Comparison of ENCODE assay signal across 8 cellular contexts in the genomic region with DNA sequence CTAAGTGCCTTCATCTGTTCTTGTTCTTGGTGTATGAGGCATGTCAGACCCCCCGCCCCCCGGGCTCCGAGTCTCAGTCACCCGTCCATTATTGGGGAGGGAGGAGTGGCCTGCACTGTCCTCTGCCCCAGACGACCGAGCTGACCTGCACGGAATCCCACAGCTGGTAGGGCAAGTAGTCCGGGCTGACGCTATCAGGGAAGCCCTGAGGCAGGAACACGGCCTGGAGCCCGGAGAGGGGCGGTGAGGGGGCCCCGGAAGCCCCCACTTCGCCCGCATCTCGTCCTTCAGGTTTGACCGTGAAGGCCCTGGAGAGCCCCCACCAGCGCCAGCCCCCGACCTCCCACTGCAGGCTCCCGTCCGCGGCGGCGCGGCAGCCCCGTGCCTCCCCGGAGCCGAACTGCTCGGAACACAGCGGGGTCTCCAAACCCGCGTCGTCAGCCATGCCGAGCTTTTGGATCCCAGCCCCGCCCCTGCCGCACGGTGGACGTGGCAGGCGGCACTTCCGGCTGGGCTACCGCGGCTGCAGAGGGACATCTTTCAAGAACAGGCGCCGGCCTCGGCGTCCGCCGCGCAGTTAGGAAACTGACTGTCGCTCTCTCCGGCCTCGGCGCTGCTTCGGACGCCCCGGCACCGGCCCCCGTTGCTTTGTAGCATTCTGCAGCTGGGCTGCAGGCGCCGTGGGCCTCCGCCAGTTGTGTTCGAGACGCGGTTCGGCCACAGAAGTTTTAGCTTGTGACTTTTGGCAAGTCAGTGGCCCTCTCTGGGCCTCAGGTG. TPM values are rescaled to one million over a fixed set of nuclear protein-coding genes. Genes with fewer than 3 reads are reported as not detected.
DNase-seq lines count a peak whose midpoint lies in the region; TF ChIP-seq lines count a peak whose summit lies in the region.

A gene (minus strand): TSS at position 463 of the 777 bp plus-strand sequence. CDS start 18 bp downstream, at position 445.

- H2AFZ ChIP-seq in GM23248 = peak within 1 kb of the TSS; percentile 85
- peak within 1 kb of the TSS; percentile 78 for H2AFZ ChIP-seq in neural progenitor cell (replicated peaks)

- H3K27me3 Mint-ChIP-seq in neural progenitor cell (ENCODE audit: insufficient read depth, low read depth) = peaks cover 8% of the 10 kb centered on the region

- H3K9me3 ChIP-seq in GM23248 (ENCODE audit: low read depth) = no peaks in the 10 kb centered on the region
- H3K9me3 ChIP-seq in neural progenitor cell (ENCODE audit: low read depth) = no peaks in the 10 kb centered on the region
- no peaks in the 10 kb centered on the region for H3K9me3 ChIP-seq in stomach smooth muscle (ENCODE audit: control insufficient read depth in 2 of 2, low read length in 2 of 2)

- peaks cover 22% of the 10 kb centered on the region for H3K4me1 Mint-ChIP-seq in neural progenitor cell

- H3K27ac ChIP-seq in GM23248 (peak within 1 kb of the TSS; percentile 86), neural progenitor cell (peak within 1 kb of the TSS; percentile 48), stomach smooth muscle (ENCODE audit: low read length) (peak within 1 kb of the TSS; percentile 95)

- H3K27me3 ChIP-seq in GM23248 (replicated peaks; ENCODE audit: insufficient read depth) (no peaks in the 10 kb centered on the region), neural progenitor cell (no peaks in the 10 kb centered on the region), stomach smooth muscle (ENCODE audit: control insufficient read depth in 1 of 2, insufficient read depth in 2 of 2, low read length in 2 of 2) (no peaks in the 10 kb centered on the region)

- no peaks in the 10 kb centered on the region for H3K9me3 Mint-ChIP-seq in neural progenitor cell

- H3F3A ChIP-seq in GM23248 (ENCODE audit: insufficient read depth) = peaks cover 11% of the 10 kb centered on the region
- no peaks in the 10 kb centered on the region for H3F3A ChIP-seq in neural progenitor cell (ENCODE audit: low read depth)

- H3K9ac ChIP-seq in GM23248 (peak within 1 kb of the TSS; percentile 100), neural progenitor cell (peak within 1 kb of the TSS; percentile 81), stomach smooth muscle (ENCODE audit: low read length in 2 of 2) (peak within 1 kb of the TSS; percentile 98 to 99)

- H3K4me3 ChIP-seq in GM23248 = peak within 1 kb of the TSS; percentile 98
- H3K4me3 ChIP-seq in foreskin fibroblast (ENCODE audit: low read depth in 1 of 2, low read length in 2 of 2) = peak within 1 kb of the TSS; percentile 54 to 97
- H3K4me3 ChIP-seq in neural progenitor cell = peak within 1 kb of the TSS; percentile 96
- H3K4me3 ChIP-seq in stomach smooth muscle (ENCODE audit: low read length in 2 of 2) = peak within 1 kb of the TSS; percentile 88 to 96

- H3K4me1 ChIP-seq in GM23248 (ENCODE audit: insufficient read depth) (peaks cover 26% of the 10 kb centered on the region), neural progenitor cell (peaks cover 13% of the 10 kb centered on the region), stomach smooth muscle (ENCODE audit: control insufficient read depth, insufficient read depth, low read length) (peaks cover 19% of the 10 kb centered on the region)

- H3K36me3 Mint-ChIP-seq in neural progenitor cell = no peaks in the 10 kb centered on the region

- H3K4me2 ChIP-seq in GM23248 (ENCODE audit: unreplicated experiment) = peak within 1 kb of the TSS; percentile 68
- H3K4me2 ChIP-seq in neural progenitor cell = peak within 1 kb of the TSS; percentile 98

- peak within 1 kb of the TSS; percentile 94 for H3K4me3 Mint-ChIP-seq in neural progenitor cell

- H3K27ac Mint-ChIP-seq in neural progenitor cell = peak within 1 kb of the TSS; percentile 96

- DNase-seq in EL (peak; percentile 88), GM23248 (peak; percentile 95), Kasumi-1 (lab: John Stamatoyannopoulos, UW) (peak; percentile 45 to 59), SHP77 (lab: John Stamatoyannopoulos, UW) (peak; percentile 91 to 94), activated gamma-delta T cell (lab: John Stamatoyannopoulos, UW) (peak; percentile 71), foreskin fibroblast (peak; percentile 84 to 94), neural progenitor cell (ENCODE audit: low spot score) (peak; percentile 97)

- TF ChIP-seq CTCF in foreskin fibroblast (IDR thresholded peaks at IDR 0.05; ENCODE audit: low read depth, low read length) = no peak
- TF ChIP-seq CTCF in neural progenitor cell (IDR thresholded peaks at IDR 0.05) = no peak

- H3K9me2 ChIP-seq in GM23248 (ENCODE audit: insufficient read depth) = no peaks in the 10 kb centered on the region

- in situ Hi-C loops in GM23248 (cut with MboI) = no loop called here

- H3K79me2 ChIP-seq in GM23248 (ENCODE audit: insufficient read depth) = peaks cover 39% of the 10 kb centered on the region
- peaks cover 15% of the 10 kb centered on the region for H3K79me2 ChIP-seq in neural progenitor cell (ENCODE audit: low read depth)

- WGBS in GM23248 (ENCODE audit: low coverage in 1 of 2, low lambda C conversion rate in 2 of 2, missing lambda C conversion rate in 2 of 2), 2 experiments = 0 to 2% methylated on average over 44 to 55 of the region's 65 CpGs

- H4K20me1 ChIP-seq in GM23248 (ENCODE audit: insufficient read depth) (no peaks in the 10 kb centered on the region), neural progenitor cell (ENCODE audit: low read depth) (no peaks in the 10 kb centered on the region)

- H3K36me3 ChIP-seq in GM23248 (ENCODE audit: low read depth) (no peaks in the 10 kb centered on the region), neural progenitor cell (no peaks in the 10 kb centered on the region), stomach smooth muscle (ENCODE audit: control insufficient read depth in 2 of 2, insufficient read depth in 2 of 2, low read length in 2 of 2) (peaks cover 2 to 5% of the 10 kb centered on the region in 2 donors)

RNA-seq across cellular contexts. Expression of the gene that starts here (rescaled TPM):
- 68.2 and 74.0 TPM in 2 replicates for total RNA-seq in GM23248 (2014; rRNA removed; shearing (Covaris generic))
- polyA plus RNA-seq in GM23248 (2016; fragmentation: Nextera tagmentation; extraction: Ambion mirVana) = 34.6 and 39.3 TPM in 2 replicates
- 11.5 and 54.9 TPM in 2 replicates for total RNA-seq in neural progenitor cell (ENCODE audit: low replicate concordance)

Comparison
In these comparisons a context has a peak if more than half of its experiments do, and no peak if none do; other contexts are left out.
1. Peak in every context shown above with its lines: DNase-seq, H3K4me3 ChIP-seq and H3K27ac ChIP-seq.